In the genomic region with DNA sequence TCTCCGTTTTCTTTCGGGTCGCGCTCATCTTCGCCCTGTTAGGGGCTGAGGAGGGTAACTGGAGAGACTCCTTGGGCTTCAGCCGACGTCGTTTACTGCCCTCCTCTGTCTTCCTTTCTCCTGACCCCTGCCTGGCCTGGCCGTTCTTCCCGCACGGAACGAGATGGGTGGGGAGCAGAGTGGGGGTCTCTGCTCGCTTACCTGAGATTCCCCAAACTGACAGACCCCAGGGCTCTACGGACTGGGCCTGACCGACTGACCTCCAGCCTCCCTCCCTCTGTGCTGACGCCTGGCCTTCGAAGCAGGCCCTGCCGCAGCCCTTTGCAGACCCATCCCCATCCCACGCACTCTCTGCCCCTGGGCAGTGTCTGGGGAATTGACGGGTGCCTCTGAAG, we compare ENCODE assay signal across 8 cellular contexts. TPM values are rescaled to one million over a fixed set of nuclear protein-coding genes. Genes with fewer than 3 reads are reported as not detected.
DNase-seq lines count a peak whose midpoint lies in the region; ATAC-seq, FAIRE-seq and TF ChIP-seq lines count a peak whose summit lies in the region.

No MANE protein-coding gene starts in this region.

- H3K4me1 ChIP-seq in BE2C = peaks cover 7% of the 10 kb centered on the region
- peaks cover 0 to 17% (median 0%) of the 10 kb centered on the region in 3 donors for H3K4me1 ChIP-seq in pancreas

- peak overlapping the region; percentile 90 for H3K4me3 ChIP-seq in BE2C (ENCODE audit: low read depth, low read length)
- peak overlapping the region; percentile 94 for H3K4me3 ChIP-seq in WERI-Rb-1 (ENCODE audit: low read depth, low read length)
- peak overlapping the region; percentile 99 for H3K4me3 ChIP-seq in fibroblast of villous mesenchyme (ENCODE audit: low read depth, low read length)
- H3K4me3 ChIP-seq in pancreas = peak overlapping the region; percentile 75 to 99 (median 90)

- POLR2A ChIA-PET in HEK293T (lab: Yijun Ruan, JAX) = interaction anchor here (1.6 kb wide), 1 partner anchor 44 kb away, joined by 5 read pairs; no protein-coding TSS in a partner anchor

- H3K27ac ChIP-seq in WERI-Rb-1 (peak overlapping the region; percentile 52), pancreas (peak overlapping the region; percentile 64 to 82 (median 76))

- DNase-seq in BE2C (peak; percentile 51), HEK293T (ENCODE audit: extremely low spot score) (peak; percentile 11), WERI-Rb-1 (no peak), fibroblast of villous mesenchyme (ENCODE audit: low read depth) (peak; percentile 40), pancreas (peak in 1 of 6 donors; percentile 25), cerebellum (ENCODE audit: low spot score) (no peak), KG1 (lab: John Stamatoyannopoulos, UW) (no peak)

- H3K36me3 ChIP-seq in BE2C (peaks cover 4% of the 10 kb centered on the region; the same call in 1 of the 2 replicates), WERI-Rb-1 (peaks cover 6% of the 10 kb centered on the region), pancreas (peaks cover 0 to 16% (median 10%) of the 10 kb centered on the region in 3 donors)

- TF ChIP-seq CTCF in BE2C (IDR thresholded peaks at IDR 0.05; ENCODE audit: low read depth, low read length) (no peak), WERI-Rb-1 (IDR thresholded peaks at IDR 0.05; ENCODE audit: low read depth, low read length) (no peak), fibroblast of villous mesenchyme (IDR thresholded peaks at IDR 0.05; ENCODE audit: insufficient read depth, low read depth, low read length) (no peak), pancreas (IDR thresholded peaks at IDR 0.05) (no peak)

- TF ChIP-seq POLR2A in GM18505 (IDR thresholded peaks at IDR 0.05; ENCODE audit: borderline replicate concordance, extremely low read depth, insufficient read depth, insufficient read length) = no peak

- intact Hi-C loops in pancreas (cut with DNase I) = no loop called here

- CTCF ChIA-PET in HEK293T (lab: Yijun Ruan, JAX) = no interaction called here

- WGBS in pancreas, 2 donors = 0 to 1% methylated on average over 20 of the region's 20 CpGs

- H3K27me3 ChIP-seq in BE2C = no peaks in the 10 kb centered on the region
- no peaks in the 10 kb centered on the region for H3K27me3 ChIP-seq in WERI-Rb-1 (ENCODE audit: insufficient read depth, low read depth, severe bottlenecking)
- H3K27me3 ChIP-seq in pancreas = no peaks in the 10 kb centered on the region

- FAIRE-seq in pancreas (lab: Jason Lieb, UNC) = no peak

- ATAC-seq in pancreas (peak; percentile 3 to 17 (median 9)), GM18505 (IDR thresholded peaks at IDR 0.05; ENCODE audit: unreplicated experiment) (no peak)

- H3K9me3 ChIP-seq in BE2C = no peaks in the 10 kb centered on the region
- H3K9me3 ChIP-seq in WERI-Rb-1 (ENCODE audit: severe bottlenecking) = peaks cover 2% of the 10 kb centered on the region
- H3K9me3 ChIP-seq in pancreas = no peaks in the 10 kb centered on the region

TF ChIP-seq in HEK293T, 16 proteins besides CTCF, POLR2A, EP300 and RAD21:
- TF ChIP-seq PKNOX1 (IDR thresholded peaks at IDR 0.05) = no peak
- no peak for TF ChIP-seq BHLHE40 (IDR thresholded peaks at IDR 0.05; ENCODE audit: borderline replicate concordance)
- no peak for TF ChIP-seq ELF4 (IDR thresholded peaks at IDR 0.05)
- TF ChIP-seq HDGF (IDR thresholded peaks at IDR 0.05; ENCODE audit: borderline replicate concordance) = no peak
- TF ChIP-seq SUZ12 (IDR thresholded peaks at IDR 0.05) = no peak
- no peak for TF ChIP-seq NFRKB (IDR thresholded peaks at IDR 0.05)
- no peak for TF ChIP-seq CTBP1 (IDR thresholded peaks at IDR 0.05; ENCODE audit: borderline replicate concordance)
- TF ChIP-seq TARDBP (IDR thresholded peaks at IDR 0.05) = no peak
- no peak for TF ChIP-seq FOXM1 (IDR thresholded peaks at IDR 0.05; ENCODE audit: borderline replicate concordance)
- TF ChIP-seq LEF1 (IDR thresholded peaks at IDR 0.05; ENCODE audit: borderline replicate concordance) = no peak
- TF ChIP-seq ZNF384 (IDR thresholded peaks at IDR 0.05) = no peak
- no peak for TF ChIP-seq FOXK2 (IDR thresholded peaks at IDR 0.05)
- no peak for TF ChIP-seq SP1 (IDR thresholded peaks at IDR 0.05)
- no peak for TF ChIP-seq ARNT (IDR thresholded peaks at IDR 0.05)
- TF ChIP-seq L3MBTL2 (conservative IDR thresholded peaks at IDR 0.05) = no peak
- TF ChIP-seq FOXA1 (IDR thresholded peaks at IDR 0.05) = no peak

RNA-seq across cellular contexts. Expression of gene GOLGA5, which starts 0.4 kb away (rescaled TPM):
- polyA plus RNA-seq in BE2C (2012; ENCODE audit: insufficient read depth, insufficient read length, low read depth) = 31.1 TPM
- 64.7 and 77.7 TPM in 2 replicates for total RNA-seq in fibroblast of villous mesenchyme
- 10 to 100 TPM; 12.8 to 19.2 (median 16.8) TPM for total RNA-seq in pancreas
- 10 to 100 TPM; 21.7 to 22.6 TPM for polyA plus RNA-seq in pancreas
- 19.8 TPM for total RNA-seq in cerebellum

RNA-seq across cellular contexts. Expression of gene LGMN, which starts 46.1 kb away (rescaled TPM):
- polyA plus RNA-seq in BE2C (2012; ENCODE audit: insufficient read depth, insufficient read length, low read depth) = 76.6 TPM
- 41.5 and 45.7 TPM in 2 replicates for total RNA-seq in fibroblast of villous mesenchyme
- total RNA-seq in pancreas = 10 to 100 TPM; 18.5 to 60.1 (median 29.1) TPM
- 10 to 100 TPM; 34.9 to 39.5 TPM for polyA plus RNA-seq in pancreas
- 24.5 TPM for total RNA-seq in cerebellum

Comparison
In these comparisons a context has a peak if more than half of its experiments do, and no peak if none do; other contexts are left out.
1. DNase-seq: peak in BE2C (single experiment), HEK293T (single experiment) and fibroblast of villous mesenchyme (single experiment); none in WERI-Rb-1 (single experiment), cerebellum (single experiment) and KG1 (single experiment).
2. Peak in every context shown above with its lines, with median percentiles within 50 percentile points of each other: H3K4me3 ChIP-seq.